ENCODE assay signal across 8 cellular contexts in genomic region chr10:120221873-120222485, GRCh38.
DNase-seq lines count a peak whose midpoint lies in the region; ATAC-seq, FAIRE-seq and TF ChIP-seq lines count a peak whose summit lies in the region.

No MANE protein-coding gene starts in this region.

- no peaks in the 10 kb centered on the region for H4K20me1 ChIP-seq in osteoblast (ENCODE audit: insufficient read depth, low read length)

- TF ChIP-seq CTCF in AG10803 (conservative IDR thresholded peaks at IDR 0.05; ENCODE audit: low read length) (peak; percentile 74), bronchial epithelial cell (IDR thresholded peaks at IDR 0.05; ENCODE audit: insufficient read depth, low read length, severe bottlenecking) (peak; percentile 52), osteoblast (IDR thresholded peaks at IDR 0.05; ENCODE audit: extremely low read depth, low read depth, low read length) (peak; percentile 40), right atrium auricular region (IDR thresholded peaks at IDR 0.05) (no peak)

- H3K27me3 ChIP-seq in bronchial epithelial cell (ENCODE audit: control insufficient read depth, insufficient read depth, low read length) (no peaks in the 10 kb centered on the region), osteoblast (ENCODE audit: insufficient read depth, low read length) (no peaks in the 10 kb centered on the region), right atrium auricular region (no peaks in the 10 kb centered on the region)

- H3K27ac ChIP-seq in osteoblast (ENCODE audit: low read depth, low read length): no peak overlapping the region
- H3K27ac ChIP-seq in right atrium auricular region: no peak overlapping the region

- peak; percentile 46 for ATAC-seq in GM18867 (IDR thresholded peaks at IDR 0.05; ENCODE audit: unreplicated experiment)

- no peak overlapping the region for H3K4me3 ChIP-seq in AG10803 (ENCODE audit: low read length)
- no peak overlapping the region for H3K4me3 ChIP-seq in bronchial epithelial cell (ENCODE audit: low read depth, low read length)
- no peak overlapping the region for H3K4me3 ChIP-seq in osteoblast (ENCODE audit: insufficient read depth, low read length)
- no peak overlapping the region for H3K4me3 ChIP-seq in right atrium auricular region

- H3K4me1 ChIP-seq in osteoblast (ENCODE audit: insufficient read depth, low read length) (no peaks in the 10 kb centered on the region), right atrium auricular region (no peaks in the 10 kb centered on the region)

- H3K79me2 ChIP-seq in osteoblast (ENCODE audit: insufficient read depth, low read length): no peaks in the 10 kb centered on the region

- no peaks in the 10 kb centered on the region for H3K9me3 ChIP-seq in osteoblast (ENCODE audit: low read depth, low read length)
- H3K9me3 ChIP-seq in right atrium auricular region: no peaks in the 10 kb centered on the region

- DNase-seq in AG10803 (ENCODE audit: low read depth): peak; percentile 55
- peak; percentile 14 for DNase-seq in NCI-H510A treated with DMSO at 0.1 percent for 48 hours (lab: John Stamatoyannopoulos, UW)
- DNase-seq in bronchial epithelial cell (ENCODE audit: low read depth): peak; percentile 49
- peak; percentile 73 for DNase-seq in osteoblast (ENCODE audit: insufficient read length, low spot score, missing footprints)
- DNase-seq in right atrium auricular region (ENCODE audit: low spot score): no peak
- DNase-seq in activated CD4-positive, CD25-positive, alpha-beta regulatory T cell treated with anti-CD3 and anti-CD28 coated beads, Interleukin-2, amount 50 U/mL, for 72 hours: no peak
- DNase-seq in DMS79 treated with DMSO at 0.1 percent for 48 hours (lab: John Stamatoyannopoulos, UW): no peak

- FAIRE-seq in bronchial epithelial cell (lab: Jason Lieb, UNC): no peak

- no peak overlapping the region for H2AFZ ChIP-seq in osteoblast (ENCODE audit: low read length)

- no peak overlapping the region for H3K4me2 ChIP-seq in osteoblast (ENCODE audit: insufficient read depth, low read length)

- H3K36me3 ChIP-seq in bronchial epithelial cell (ENCODE audit: control insufficient read depth, insufficient read depth, low read length) (no peaks in the 10 kb centered on the region), osteoblast (ENCODE audit: insufficient read depth, low read length) (no peaks in the 10 kb centered on the region), right atrium auricular region (no peaks in the 10 kb centered on the region)

Comparison
In these comparisons a context has a peak if more than half of its experiments do, and no peak if none do; other contexts are left out.
1. DNase-seq: peak in AG10803 (single experiment), NCI-H510A treated with DMSO at 0.1 percent for 48 hours (single experiment), bronchial epithelial cell (single experiment) and osteoblast (single experiment); none in right atrium auricular region (single experiment), activated CD4-positive, CD25-positive, alpha-beta regulatory T cell treated with anti-CD3 and anti-CD28 coated beads, Interleukin-2, amount 50 U/mL, for 72 hours (single experiment) and DMS79 treated with DMSO at 0.1 percent for 48 hours (single experiment).
2. CTCF ChIP-seq: peak in AG10803 (single experiment), bronchial epithelial cell (single experiment) and osteoblast (single experiment); none in right atrium auricular region (0 of 2).